ENCODE assay signal across 17 cellular contexts in the genomic region with DNA sequence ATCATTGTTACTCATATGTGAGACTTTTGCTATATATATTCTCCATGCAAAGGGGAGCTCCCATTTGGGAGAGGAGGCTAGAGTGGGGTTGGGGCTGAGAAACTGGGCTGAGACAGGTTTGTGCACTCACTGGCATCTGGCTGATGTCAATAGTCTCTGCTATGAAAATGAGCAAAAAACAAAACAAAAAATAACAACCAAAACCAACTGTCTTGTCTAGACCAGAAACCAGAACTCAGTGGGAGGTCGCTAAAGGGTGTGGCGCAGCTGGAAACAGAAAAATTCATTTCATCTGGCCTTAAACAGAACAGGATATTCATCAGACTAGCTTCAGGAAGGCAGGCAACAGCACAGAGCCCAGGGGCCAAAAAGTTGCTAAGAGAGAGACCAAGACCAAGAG.
"Had no signal": no experiment of that assay in that cellular context is flagged by ENCODE, and none has a peak within 500 bp of the region (broad histone marks: within the 10 kb centered on the region; RNA-seq: fewer than 3 reads in every experiment).

No MANE protein-coding gene starts in this region.

- H3K27ac Mint-ChIP-seq: activated naive CD8-positive, alpha-beta T cell treated with anti-CD3 and anti-CD28 coated beads for 36 hours; activated T-cell treated with anti-CD3 and anti-CD28 coated beads, Interleukin-2, amount 50 U/mL, for 24 hours; activated T-helper 17 cell treated with anti-CD3 and anti-CD28 coated beads, Interleukin-2, amount 50 U/mL, for 72 hours; natural killer cell treated with Interleukin-12 subunit alpha and Interleukin-12 subunit beta and Interleukin-15 and Interleukin-18, amount 100 ng/mL, for 72 hours; stimulated activated effector memory CD8-positive, alpha-beta T cell treated with anti-CD3 and anti-CD28 coated beads, Interleukin-12 subunit alpha, Interleukin-12 subunit beta, amount 100 ng/mL, for 72 hours had no signal

- DNase-seq: activated CD8-positive, alpha-beta memory T cell treated with anti-CD3 and anti-CD28 coated beads for 24 hours; activated CD8-positive, alpha-beta memory T cell treated with anti-CD3 and anti-CD28 coated beads, Interleukin-2, amount 50 U/mL, for 4 hours; activated naive CD4-positive, alpha-beta T cell; activated naive CD8-positive, alpha-beta T cell treated with anti-CD3 and anti-CD28 coated beads for 36 hours; activated T-cell treated with anti-CD3 and anti-CD28 coated beads, Interleukin-2, amount 50 U/mL, for 24 hours; amniotic stem cell; cerebellar nuclear complex; head of caudate nucleus; nucleus accumbens; small intestine; stimulated activated CD4-positive, alpha-beta T cell treated with anti-CD3 and anti-CD28 coated beads, Interleukin-2, amount 100 ng/mL, for 24 hours; stomach; T-helper 9 cell had no signal

- ATAC-seq: activated T-helper 17 cell treated with anti-CD3 and anti-CD28 coated beads, Interleukin-2, amount 50 U/mL, for 72 hours; natural killer cell treated with Interleukin-12 subunit alpha and Interleukin-12 subunit beta and Interleukin-15 and Interleukin-18, amount 100 ng/mL, for 72 hours; sciatic nerve; stimulated activated effector memory CD8-positive, alpha-beta T cell treated with anti-CD3 and anti-CD28 coated beads, Interleukin-12 subunit alpha, Interleukin-12 subunit beta, amount 100 ng/mL, for 72 hours had no signal

- H3K27me3 Mint-ChIP-seq: activated T-helper 17 cell treated with anti-CD3 and anti-CD28 coated beads, Interleukin-2, amount 50 U/mL, for 72 hours had no signal

- H3K9me3 Mint-ChIP-seq: activated naive CD8-positive, alpha-beta T cell treated with anti-CD3 and anti-CD28 coated beads for 36 hours; activated T-helper 17 cell treated with anti-CD3 and anti-CD28 coated beads, Interleukin-2, amount 50 U/mL, for 72 hours; natural killer cell treated with Interleukin-12 subunit alpha and Interleukin-12 subunit beta and Interleukin-15 and Interleukin-18, amount 100 ng/mL, for 72 hours; stimulated activated effector memory CD8-positive, alpha-beta T cell treated with anti-CD3 and anti-CD28 coated beads, Interleukin-12 subunit alpha, Interleukin-12 subunit beta, amount 100 ng/mL, for 72 hours had no signal

- H3K4me1 Mint-ChIP-seq: activated naive CD8-positive, alpha-beta T cell treated with anti-CD3 and anti-CD28 coated beads for 36 hours; activated T-helper 17 cell treated with anti-CD3 and anti-CD28 coated beads, Interleukin-2, amount 50 U/mL, for 72 hours; stimulated activated effector memory CD8-positive, alpha-beta T cell treated with anti-CD3 and anti-CD28 coated beads, Interleukin-12 subunit alpha, Interleukin-12 subunit beta, amount 100 ng/mL, for 72 hours had no signal

- H3K36me3 Mint-ChIP-seq: activated naive CD8-positive, alpha-beta T cell treated with anti-CD3 and anti-CD28 coated beads for 36 hours; natural killer cell treated with Interleukin-12 subunit alpha and Interleukin-12 subunit beta and Interleukin-15 and Interleukin-18, amount 100 ng/mL, for 72 hours; stimulated activated effector memory CD8-positive, alpha-beta T cell treated with anti-CD3 and anti-CD28 coated beads, Interleukin-12 subunit alpha, Interleukin-12 subunit beta, amount 100 ng/mL, for 72 hours had no signal

- H3K4me3 Mint-ChIP-seq: activated naive CD8-positive, alpha-beta T cell treated with anti-CD3 and anti-CD28 coated beads for 36 hours; activated T-cell treated with anti-CD3 and anti-CD28 coated beads, Interleukin-2, amount 50 U/mL, for 24 hours; activated T-helper 17 cell treated with anti-CD3 and anti-CD28 coated beads, Interleukin-2, amount 50 U/mL, for 72 hours; natural killer cell treated with Interleukin-12 subunit alpha and Interleukin-12 subunit beta and Interleukin-15 and Interleukin-18, amount 100 ng/mL, for 72 hours; stimulated activated effector memory CD8-positive, alpha-beta T cell treated with anti-CD3 and anti-CD28 coated beads, Interleukin-12 subunit alpha, Interleukin-12 subunit beta, amount 100 ng/mL, for 72 hours had no signal
